28 cellular contexts compared by ENCODE assay signal in genomic region chr11:134447696-134448095, GRCh38. TPM values are rescaled to one million over a fixed set of nuclear protein-coding genes. Genes with fewer than 3 reads are reported as not detected.
"Had no signal": no experiment of that assay in that cellular context is flagged by ENCODE, and none has a peak within 500 bp of the region (broad histone marks: within the 10 kb centered on the region; RNA-seq: fewer than 3 reads in every experiment).

No MANE protein-coding gene starts in this region.

- H2AFZ ChIP-seq: neural progenitor cell, parathyroid adenoma had no signal

- H3K27me3 ChIP-seq: neural progenitor cell, neutrophil, ovary, right lobe of liver, testis, transverse colon, vagina had no signal

- H3K27ac ChIP-seq: neural progenitor cell, neutrophil, ovary, parathyroid adenoma, psoas muscle, right lobe of liver, skin epidermis, spleen, suprapubic skin, testis, tibial artery, transverse colon, vagina had no signal

- DNase-seq: naive thymus-derived CD4-positive, alpha-beta T cell; natural killer cell; nucleus accumbens; ovary; psoas muscle; right cardiac atrium; spleen; stimulated activated CD4-positive, alpha-beta T cell treated with anti-CD3 and anti-CD28 coated beads, Interleukin-12 subunit alpha, Interleukin-12 subunit beta, amount 100 ng/mL, for 4 hours; stimulated activated CD4-positive, alpha-beta T cell treated with anti-CD3 and anti-CD28 coated beads, Interleukin-1b, Interleukin-23, amount 100 ng/mL, for 48 hours; stimulated activated CD4-positive, alpha-beta T cell treated with anti-CD3 and anti-CD28 coated beads, Interleukin-4, amount 100 ng/mL, for 1 hour; stimulated activated CD4-positive, alpha-beta T cell treated with anti-CD3 and anti-CD28 coated beads, Interleukin-4, amount 100 ng/mL, for 4 hours; stimulated activated CD8-positive, alpha-beta memory T cell treated with anti-CD3 and anti-CD28 coated beads, Interleukin-4, amount 100 ng/mL, for 48 hours; stimulated activated naive CD4-positive, alpha-beta T cell; stimulated activated naive CD8-positive, alpha-beta T cell treated with anti-CD3 and anti-CD28 coated beads, Interleukin-15, amount 100 ng/mL, for 72 hours; stimulated activated naive CD8-positive, alpha-beta T cell treated with anti-CD3 and anti-CD28 coated beads, Interleukin-15, Interleukin-2, amounts not matched to agents 100 U/mL and 50 U/mL, for 24 hours; substantia nigra; testis; tibial artery; transverse colon had no signal

- H3K36me3 ChIP-seq: neural progenitor cell, neutrophil, ovary, right lobe of liver, spleen, suprapubic skin, tibial artery, transverse colon, vagina had no signal

- H3K4me1 ChIP-seq: neural progenitor cell, parathyroid adenoma, psoas muscle, right lobe of liver, spleen, suprapubic skin, testis, tibial artery, transverse colon, vagina had no signal

- ATAC-seq: naive thymus-derived CD4-positive, alpha-beta T cell; psoas muscle; right cardiac atrium; right lobe of liver; stimulated activated memory B cell treated with anti-CD40 and anti-IgM and Interleukin-4, amounts not matched to agents 10 μg/mL and 1 μg/mL and 100 μg/mL, for 72 hours; stimulated activated naive CD8-positive, alpha-beta T cell treated with anti-CD3 and anti-CD28 coated beads, Interleukin-15, amount 100 ng/mL, for 72 hours; stimulated activated naive CD8-positive, alpha-beta T cell treated with anti-CD3 and anti-CD28 coated beads, Interleukin-15, Interleukin-2, amounts not matched to agents 100 U/mL and 50 U/mL, for 24 hours had no signal

- H3K9ac ChIP-seq: neural progenitor cell, parathyroid adenoma had no signal

- H3K9me3 ChIP-seq: neutrophil, ovary, psoas muscle, right lobe of liver, spleen, testis, transverse colon, vagina had no signal

- H3K4me2 ChIP-seq: neural progenitor cell, smooth muscle cell had no signal

- H3K4me3 ChIP-seq: neural progenitor cell, ovary, psoas muscle, right lobe of liver, skin epidermis, smooth muscle cell, spleen, suprapubic skin, testis, tibial artery, transverse colon, vagina had no signal

RNA-seq across cellular contexts. Expression of gene B3GAT1, which starts 35.7 kb away (rescaled TPM):
- total RNA-seq: smooth muscle cell had no signal
- polyA plus RNA-seq: naive thymus-derived CD4-positive, alpha-beta T cell; smooth muscle cell had no signal
